32 cellular contexts compared by ENCODE assay signal in the genomic region with DNA sequence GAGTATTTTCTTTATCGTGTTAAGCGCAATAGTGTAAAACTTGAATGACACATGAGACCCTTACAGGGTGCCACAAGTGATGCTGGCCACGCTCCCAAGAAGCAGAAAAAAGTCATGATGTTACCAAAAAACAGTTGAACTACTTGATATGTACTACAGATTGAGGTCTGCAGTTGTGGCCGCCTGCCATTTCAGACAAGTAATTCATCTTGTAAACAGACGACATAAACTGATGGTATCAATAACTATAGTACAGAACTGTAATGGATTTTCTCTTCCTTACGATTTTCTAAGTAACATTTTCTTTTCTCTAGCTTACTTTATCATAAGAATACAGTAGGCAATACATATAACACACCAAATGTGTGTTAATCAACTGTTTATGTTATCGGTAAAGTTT. TPM values are rescaled to one million over a fixed set of nuclear protein-coding genes. Genes with fewer than 3 reads are reported as not detected.
DNase-seq lines count a peak whose midpoint lies in the region; ATAC-seq, FAIRE-seq and TF ChIP-seq lines count a peak whose summit lies in the region.
"Had no signal": no experiment of that assay in that cellular context is flagged by ENCODE, and none has a peak within 500 bp of the region (broad histone marks: within the 10 kb centered on the region; RNA-seq: fewer than 3 reads in every experiment).

No MANE protein-coding gene starts in this region.

- H3K9ac ChIP-seq in GM12878 (ENCODE audit: control insufficient read depth, insufficient read depth, low read length): no peak overlapping the region
- no peak overlapping the region for H3K9ac ChIP-seq in keratinocyte (ENCODE audit: control insufficient read depth, extremely low read depth, insufficient read depth, low read length)
- H3K9ac ChIP-seq: KMS-11 had no signal

- H3K9me1 ChIP-seq in keratinocyte (ENCODE audit: control insufficient read depth, extremely low read depth, insufficient read depth, low read length): peaks cover 3% of the 10 kb centered on the region

- intact Hi-C loops in GM12878 (cut with micrococcal nuclease; ENCODE audit: unreplicated experiment) (no loop called here), upper lobe of right lung (cut with DNase I) (no loop called here)

- no peak for TF ChIP-seq EP300 in GM12878 (IDR thresholded peaks at IDR 0.05; ENCODE audit: borderline replicate concordance in 1 of 2, control insufficient read depth in 1 of 2, low read depth in 2 of 2, low read length in 2 of 2)

- POLR2A ChIA-PET in GM12878 (lab: Charles Lee): no interaction called here

- no TSS peak for BruUV-seq in GM12878 (replicated peaks; lab: Mats Ljungman, UMichigan)

- H3K4me3 ChIP-seq in GM12878 (no peak overlapping the region), keratinocyte (ENCODE audit: control insufficient read depth in 2 of 3, extremely low read depth in 1 of 3, insufficient read depth in 2 of 3, low read depth in 1 of 3, low read length in 3 of 3) (no peak overlapping the region), upper lobe of right lung (peak overlapping the region; percentile 11)
- H3K4me3 ChIP-seq: mucosa of descending colon, SJCRH30, transverse colon had no signal

- TF ChIP-seq RAD21 in GM12878 (IDR thresholded peaks at IDR 0.05; ENCODE audit: insufficient read depth, low read depth, low read length): no peak

- no peak overlapping the region for H2AFZ ChIP-seq in GM12878 (ENCODE audit: control insufficient read depth, low read depth, low read length)
- H2AFZ ChIP-seq in keratinocyte (ENCODE audit: control insufficient read depth, low read length): no peak overlapping the region

- TF ChIP-seq CTCF in GM12878 (IDR thresholded peaks at IDR 0.05 in 2 of 3, conservative IDR thresholded peaks at IDR 0.05 in 1 of 3; ENCODE audit: control insufficient read depth in 2 of 3, extremely low read depth in 1 of 3, insufficient read depth in 1 of 3, low read depth in 3 of 3, low read length in 3 of 3): no peak
- TF ChIP-seq CTCF in keratinocyte (optimal IDR thresholded peaks at IDR 0.05 in 1 of 3, IDR thresholded peaks at IDR 0.05 in 1 of 3, conservative IDR thresholded peaks at IDR 0.05 in 1 of 3; ENCODE audit: extremely low read depth in 1 of 3, insufficient read depth in 2 of 3, low read length in 3 of 3): no peak
- no peak for TF ChIP-seq CTCF in upper lobe of right lung (IDR thresholded peaks at IDR 0.05)

- H3K4me2 ChIP-seq in GM12878 (ENCODE audit: control insufficient read depth, insufficient read depth) (peak overlapping the region; percentile 22; the same call in 1 of the 2 replicates), keratinocyte (ENCODE audit: control insufficient read depth, extremely low read depth, insufficient read depth, low read depth, low read length) (peak overlapping the region; percentile 35)

- TF ChIP-seq POLR2A in GM12878 (IDR thresholded peaks at IDR 0.05; ENCODE audit: low read depth, low read length): no peak

- dilution Hi-C loops in keratinocyte (cut with MboI; ENCODE audit: extremely low pct_ligation_motif_present, low sequenced_read_pairs): no loop called here

- RAD21 ChIA-PET in GM12878 (lab: Charles Lee; ENCODE audit: unreplicated experiment): interaction anchor here (1.1 kb wide), 1 partner anchor 12 kb away, joined by 3 read pairs; no protein-coding TSS in a partner anchor

- H3K4me1 ChIP-seq in GM12878 (ENCODE audit: control insufficient read depth, insufficient read depth, low read length) (peaks cover 17% of the 10 kb centered on the region), keratinocyte (ENCODE audit: control insufficient read depth, extremely low read depth, insufficient read depth, low read length) (peaks cover 39% of the 10 kb centered on the region), upper lobe of right lung (peaks cover 58% of the 10 kb centered on the region)

- no peak overlapping the region for H3K27ac ChIP-seq in GM12878 (ENCODE audit: control insufficient read depth, insufficient read depth)
- no peak overlapping the region for H3K27ac ChIP-seq in keratinocyte (ENCODE audit: control insufficient read depth, insufficient read depth, low read length)
- H3K27ac ChIP-seq in upper lobe of right lung: no peak overlapping the region
- H3K27ac ChIP-seq: 22Rv1, foreskin keratinocyte, KMS-11, SJCRH30, WERI-Rb-1 had no signal

- H3K27me3 ChIP-seq in GM12878 (replicated peaks in 1 of 2; ENCODE audit: control insufficient read depth in 2 of 2, insufficient read depth in 2 of 2, low read length in 1 of 2) (no peaks in the 10 kb centered on the region), keratinocyte (ENCODE audit: control insufficient read depth, extremely low read depth, insufficient read depth, low read length) (no peaks in the 10 kb centered on the region), upper lobe of right lung (no peaks in the 10 kb centered on the region)
- H3K27me3 ChIP-seq: foreskin keratinocyte, heart right ventricle, SJCRH30, transverse colon had no signal

- ATAC-seq in GM12878 (no peak), upper lobe of right lung (no peak)
- ATAC-seq: foreskin keratinocyte, heart right ventricle, mucosa of descending colon, natural killer cell had no signal

- 92% methylated on average over 7 of the region's 7 CpGs for WGBS in GM12878 (ENCODE audit: insufficient coverage, insufficient replicate concordance, low lambda C conversion rate, missing lambda C conversion rate)

- H3K9me3 ChIP-seq in GM12878 (replicated peaks; ENCODE audit: control insufficient read depth, insufficient read depth, low read length) (no peaks in the 10 kb centered on the region), keratinocyte (ENCODE audit: control insufficient read depth, low read depth, low read length) (no peaks in the 10 kb centered on the region), upper lobe of right lung (no peaks in the 10 kb centered on the region)
- H3K9me3 ChIP-seq: heart right ventricle, mucosa of descending colon, transverse colon had no signal

- H4K20me1 ChIP-seq in GM12878 (ENCODE audit: control insufficient read depth, insufficient read depth) (no peaks in the 10 kb centered on the region), keratinocyte (ENCODE audit: control insufficient read depth, extremely low read depth, insufficient read depth, low read length) (peaks cover 34% of the 10 kb centered on the region)

- in situ Hi-C loops in GM12878 (cut with MboI): no loop called here

- SMC1A ChIA-PET in GM12878 (lab: Charles Lee; ENCODE audit: uncharacterized antibody, unreplicated experiment): interaction anchor here (2.4 kb wide), 1 partner anchor 14 kb away, joined by 11 read pairs; no protein-coding TSS in a partner anchor

- no peak for FAIRE-seq in GM12878 (lab: Jason Lieb, UNC)
- FAIRE-seq in keratinocyte (lab: Jason Lieb, UNC): no peak
- FAIRE-seq: GM19239 had no signal

- CTCF ChIA-PET in GM12878 (lab: Yijun Ruan, JAX): interaction anchor here (1.0 kb wide), 2 partner anchors 12 to 15 kb away, joined by 4 to 7 read pairs; no protein-coding TSS in a partner anchor

- DNase-seq in DMS 273 (lab: John Stamatoyannopoulos, UW; ENCODE audit: unreplicated experiment) (peak; percentile 35), DMS 273 treated with DMSO at 0.1 percent for 48 hours (lab: John Stamatoyannopoulos, UW) (no peak), GM12878 (ENCODE audit: low read depth, low spot score) (no peak), keratinocyte (ENCODE audit: low read depth, low spot score) (no peak), upper lobe of right lung (no peak), NCI-H510A treated with DMSO at 0.1 percent for 48 hours (lab: John Stamatoyannopoulos, UW) (no peak), AG20443 (ENCODE audit: low spot score) (no peak)
- no peak for DNase-seq in activated CD4-positive, alpha-beta T cell treated with anti-CD3 and anti-CD28 coated beads for 4 hours
- DNase-seq: activated CD4-positive, alpha-beta T cell treated with anti-CD3 and anti-CD28 coated beads for 48 hours; activated naive CD4-positive, alpha-beta T cell treated with anti-CD3 and anti-CD28 coated beads, Interleukin-2, amount 50 U/mL, for 16 hours; foreskin keratinocyte; H9; heart right ventricle; mucosa of descending colon; natural killer cell; NCI-H1436; NCI-H2081 treated with DMSO at 0.1 percent for 48 hours; NCI-H748 treated with DMSO at 0.1 percent for 48 hours; occipital lobe; SJCRH30; stimulated activated CD4-positive, alpha-beta T cell treated with anti-CD3 and anti-CD28 coated beads, Interleukin-15, amount 100 ng/mL, for 24 hours; stimulated activated CD4-positive, alpha-beta T cell treated with anti-CD3 and anti-CD28 coated beads, Interleukin-4, amount 100 ng/mL, for 4 hours; T1000; transverse colon; WERI-Rb-1 had no signal

- H3K36me3 ChIP-seq in GM12878 (ENCODE audit: control insufficient read depth in 2 of 2, insufficient read depth in 2 of 2, low read length in 1 of 2) (peaks cover 0 to 4% of the 10 kb centered on the region in 2 experiments; a peak in 1 of 4 replicates), keratinocyte (ENCODE audit: control insufficient read depth in 2 of 2, extremely low read depth in 1 of 2, insufficient read depth in 2 of 2, low read length in 2 of 2) (peaks cover 12 to 26% of the 10 kb centered on the region in 2 experiments), upper lobe of right lung (peaks cover 5% of the 10 kb centered on the region)
- H3K36me3 ChIP-seq: SJCRH30, transverse colon had no signal

- peaks cover 60% of the 10 kb centered on the region for H3K79me2 ChIP-seq in GM12878 (ENCODE audit: control insufficient read depth, insufficient read depth, low read length)
- H3K79me2 ChIP-seq in keratinocyte (ENCODE audit: control insufficient read depth, insufficient read depth, low read length): peaks cover 91% of the 10 kb centered on the region

RNA-seq across cellular contexts. Expression of gene CD59, which starts 5.5 kb away (rescaled TPM):
- 68.2 and 75.8 TPM in 2 replicates for total RNA-seq in GM12878 (2013; cell fraction: nucleolus; rRNA removed)
- 55.5 and 75.8 TPM in 2 replicates for total RNA-seq in GM12878 (2014; rRNA removed)
- 83.2 and 89.0 TPM in 2 replicates for total RNA-seq in GM12878 (2014; rRNA removed; fragmentation: Illumina TruSeq; extraction: Trizol)
- total RNA-seq in GM12878 (2021): 143 and 144 TPM in 2 replicates
- 107 TPM for polyA plus RNA-seq in GM12878 (2011; ENCODE audit: low read depth)
- 201 and 225 TPM in 2 replicates for polyA plus RNA-seq in GM12878 (2011; rRNA removed)
- 159 and 211 TPM in 2 replicates for polyA plus RNA-seq in GM12878 (2011; cell fraction: cytosol; rRNA removed)
- polyA plus RNA-seq in GM12878 (2011; cell fraction: nucleus; rRNA removed): 55.6 and 69.0 TPM in 2 replicates
- polyA plus RNA-seq in GM12878 (2012): 85.7 and 97.9 TPM in 2 replicates
- polyA plus RNA-seq in GM12878 (2014; fragmentation: Illumina TruSeq; extraction: Trizol): 185 and 186 TPM in 2 replicates
- polyA plus RNA-seq in GM12878 (2014; fragmentation: Nextera tagmentation; extraction: Ambion mirVana): 100 to 1,000 TPM; 223 to 256 TPM
- polyA plus RNA-seq in GM12878 (2014; rRNA removed): 93.6 and 109 TPM in 2 replicates
- polyA plus RNA-seq in GM12878 (2016; fragmentation: Nextera tagmentation; extraction: Ambion mirVana): 100 to 1,000 TPM; 177 to 195 TPM
- polyA minus RNA-seq in GM12878 (2011; rRNA and poly(A)+ RNA removed): 93.2 and 138 TPM in 2 replicates
- 24.9 and 46.1 TPM in 2 replicates for polyA minus RNA-seq in GM12878 (2011; cell fraction: cytosol; rRNA and poly(A)+ RNA removed)
- polyA minus RNA-seq in GM12878 (2011; cell fraction: nucleus; rRNA and poly(A)+ RNA removed): 15.7 and 20.6 TPM in 2 replicates
- polyA plus RNA-seq in keratinocyte: 1,349 to 1,804 TPM (median 1,403 TPM) in 3 replicates
- 138 TPM for polyA plus RNA-seq in keratinocyte (2011; ENCODE audit: low read depth)
- polyA plus RNA-seq in keratinocyte (2011; cell fraction: cytosol; rRNA removed): 1,041 and 1,596 TPM in 2 replicates
- polyA plus RNA-seq in keratinocyte (2011; cell fraction: nucleus; rRNA removed): 1,467 and 1,504 TPM in 2 replicates
- polyA plus RNA-seq in keratinocyte (2012; ENCODE audit: low replicate concordance): 746 and 1,053 TPM in 2 replicates
- 691 to 1,393 TPM (median 1,095 TPM) in 3 replicates for polyA minus RNA-seq in keratinocyte
- 314 TPM for polyA minus RNA-seq in keratinocyte (2011; cell fraction: cytosol; rRNA and poly(A)+ RNA removed)
- 626 and 1,149 TPM in 2 replicates for polyA minus RNA-seq in keratinocyte (2011; cell fraction: nucleus; rRNA and poly(A)+ RNA removed)
- total RNA-seq in upper lobe of right lung: 1,004 TPM

RNA-seq across cellular contexts. Expression of gene C11orf91, which starts 30.1 kb away (rescaled TPM):
- not detected in 2 replicates for total RNA-seq in GM12878 (2013; cell fraction: nucleolus; rRNA removed)
- total RNA-seq in GM12878 (2014; rRNA removed) (not detected in 2 replicates), GM12878 (2014; rRNA removed; fragmentation: Illumina TruSeq; extraction: Trizol) (not detected in 2 replicates), GM12878 (2021) (0.35 TPM in 1 of 2 replicates, not detected in the other), upper lobe of right lung (1.5 TPM)
- not detected for polyA plus RNA-seq in GM12878 (2011; ENCODE audit: low read depth)
- polyA plus RNA-seq in GM12878 (2011; rRNA removed) (not detected in 2 replicates), GM12878 (2014; fragmentation: Illumina TruSeq; extraction: Trizol) (not detected in 2 replicates), GM12878 (2014; fragmentation: Nextera tagmentation; extraction: Ambion mirVana) (not detected), GM12878 (2014; rRNA removed) (not detected in 2 replicates), GM12878 (2016; fragmentation: Nextera tagmentation; extraction: Ambion mirVana) (not detected), keratinocyte (0.10 to 0.16 TPM (median 0.10 TPM) in 3 replicates)
- not detected in 2 replicates for polyA plus RNA-seq in GM12878 (2011; cell fraction: cytosol; rRNA removed)
- not detected in 2 replicates for polyA plus RNA-seq in GM12878 (2011; cell fraction: nucleus; rRNA removed)
- not detected in 2 replicates for polyA plus RNA-seq in GM12878 (2012)
- polyA minus RNA-seq in GM12878 (2011; rRNA and poly(A)+ RNA removed): not detected in 2 replicates
- polyA minus RNA-seq in GM12878 (2011; cell fraction: cytosol; rRNA and poly(A)+ RNA removed): not detected in 2 replicates
- not detected in 2 replicates for polyA minus RNA-seq in GM12878 (2011; cell fraction: nucleus; rRNA and poly(A)+ RNA removed)
- not detected for polyA plus RNA-seq in keratinocyte (2011; ENCODE audit: low read depth)
- not detected in 2 replicates for polyA plus RNA-seq in keratinocyte (2011; cell fraction: cytosol; rRNA removed)
- 0.36 TPM in 1 of 2 replicates, not detected in the other for polyA plus RNA-seq in keratinocyte (2011; cell fraction: nucleus; rRNA removed)
- polyA plus RNA-seq in keratinocyte (2012; ENCODE audit: low replicate concordance): 0.18 TPM in 1 of 2 replicates, not detected in the other
- polyA minus RNA-seq in keratinocyte: not detected in 3 replicates
- polyA minus RNA-seq in keratinocyte (2011; cell fraction: cytosol; rRNA and poly(A)+ RNA removed): not detected
- polyA minus RNA-seq in keratinocyte (2011; cell fraction: nucleus; rRNA and poly(A)+ RNA removed): 1.2 TPM in 1 of 2 replicates, not detected in the other
- total RNA-seq: activated T-helper 2 cell treated with anti-CD3 and anti-CD28 coated beads, Interferon-gamma antibody, Interleukin-2, Interleukin-4, amounts not matched to agents 10 μg/mL and 5 μg/mL and 100 μg/mL, durations not matched to agents 14 hours and 24 hours and 36 hours; H9; kidney epithelial cell; natural killer cell; occipital lobe; RPMI7951; SJCRH30; transverse colon had no signal
- polyA plus RNA-seq: CD14-positive monocyte had no signal

RNA-seq across cellular contexts. Expression of gene FBXO3, which starts 43.6 kb away (rescaled TPM):
- 52.3 and 56.3 TPM in 2 replicates for total RNA-seq in GM12878 (2013; cell fraction: nucleolus; rRNA removed)
- total RNA-seq in GM12878 (2014; rRNA removed): 10.4 and 11.1 TPM in 2 replicates
- 11.6 and 13.2 TPM in 2 replicates for total RNA-seq in GM12878 (2014; rRNA removed; fragmentation: Illumina TruSeq; extraction: Trizol)
- total RNA-seq in GM12878 (2021): 9.2 and 11.3 TPM in 2 replicates
- polyA plus RNA-seq in GM12878 (2011; ENCODE audit: low read depth): 7.7 TPM
- polyA plus RNA-seq in GM12878 (2011; rRNA removed): 33.4 and 45.2 TPM in 2 replicates
- polyA plus RNA-seq in GM12878 (2011; cell fraction: cytosol; rRNA removed): 14.1 and 16.6 TPM in 2 replicates
- 21.6 and 31.0 TPM in 2 replicates for polyA plus RNA-seq in GM12878 (2011; cell fraction: nucleus; rRNA removed)
- polyA plus RNA-seq in GM12878 (2012): 7.2 and 10.3 TPM in 2 replicates
- polyA plus RNA-seq in GM12878 (2014; fragmentation: Illumina TruSeq; extraction: Trizol): 14.5 and 23.5 TPM in 2 replicates
- polyA plus RNA-seq in GM12878 (2014; fragmentation: Nextera tagmentation; extraction: Ambion mirVana): 10 to 100 TPM; 12.4 to 27.1 TPM
- polyA plus RNA-seq in GM12878 (2014; rRNA removed): 8.5 and 8.9 TPM in 2 replicates
- polyA plus RNA-seq in GM12878 (2016; fragmentation: Nextera tagmentation; extraction: Ambion mirVana): 10 to 100 TPM; 20.4 to 24.3 TPM
- 22.4 and 30.6 TPM in 2 replicates for polyA minus RNA-seq in GM12878 (2011; rRNA and poly(A)+ RNA removed)
- polyA minus RNA-seq in GM12878 (2011; cell fraction: cytosol; rRNA and poly(A)+ RNA removed): 9.7 and 13.2 TPM in 2 replicates
- 24.4 and 30.0 TPM in 2 replicates for polyA minus RNA-seq in GM12878 (2011; cell fraction: nucleus; rRNA and poly(A)+ RNA removed)
- polyA plus RNA-seq in keratinocyte: 47.3 to 68.6 TPM (median 48.5 TPM) in 3 replicates
- 42.8 TPM for polyA plus RNA-seq in keratinocyte (2011; ENCODE audit: low read depth)
- polyA plus RNA-seq in keratinocyte (2011; cell fraction: cytosol; rRNA removed): 22.3 and 50.6 TPM in 2 replicates
- polyA plus RNA-seq in keratinocyte (2011; cell fraction: nucleus; rRNA removed): 44.9 and 65.7 TPM in 2 replicates
- 25.0 and 34.6 TPM in 2 replicates for polyA plus RNA-seq in keratinocyte (2012; ENCODE audit: low replicate concordance)
- 11.1 to 60.4 TPM (median 40.3 TPM) in 3 replicates for polyA minus RNA-seq in keratinocyte
- polyA minus RNA-seq in keratinocyte (2011; cell fraction: cytosol; rRNA and poly(A)+ RNA removed): 35.5 TPM
- 32.0 and 44.9 TPM in 2 replicates for polyA minus RNA-seq in keratinocyte (2011; cell fraction: nucleus; rRNA and poly(A)+ RNA removed)
- total RNA-seq in upper lobe of right lung: 32.5 TPM
